ENCODE assay signal across 1 cellular context in the genomic region with DNA sequence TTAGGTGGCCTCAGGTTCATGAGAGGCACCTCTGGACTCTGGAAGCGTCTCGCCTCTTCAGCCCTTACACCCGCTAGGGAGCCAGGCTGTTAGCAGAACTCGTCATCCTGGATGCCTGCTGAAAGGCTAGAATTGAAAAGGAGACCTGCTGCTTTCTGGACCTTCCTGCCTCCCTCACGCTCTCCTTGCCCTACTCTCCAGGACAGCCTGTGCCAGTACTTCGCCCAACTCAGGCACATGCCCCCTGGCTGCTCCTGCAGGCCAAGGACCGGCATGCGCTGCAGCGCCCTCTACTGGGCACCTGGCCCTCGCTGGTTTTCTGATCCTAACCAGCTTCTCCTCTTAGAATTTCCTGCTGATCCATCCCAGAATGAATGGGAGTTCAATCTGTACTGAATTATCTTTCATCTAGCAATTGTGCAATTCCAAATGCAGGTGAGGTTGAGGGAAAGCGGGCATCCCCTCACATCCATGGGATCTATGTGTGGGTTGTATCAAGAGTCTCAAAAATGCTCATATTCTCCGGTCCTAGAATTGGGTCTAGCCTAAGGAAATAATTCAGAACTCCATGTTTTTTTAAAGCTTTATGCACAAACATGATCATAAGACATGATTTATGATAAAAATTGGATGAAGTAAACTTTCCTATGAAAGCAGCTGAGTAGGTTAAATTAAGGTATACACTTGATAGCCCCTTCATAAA.
TF ChIP-seq lines count a peak whose summit lies in the region.

No MANE protein-coding gene starts in this region.

TF ChIP-seq in K562, 482 proteins besides CTCF, POLR2A, EP300 and RAD21 (continued from another document):
- TF ChIP-seq KLF13 (tag; IDR thresholded peaks at IDR 0.05; ENCODE audit: borderline replicate concordance, low read depth) (no peak), KAT8 (IDR thresholded peaks at IDR 0.05; ENCODE audit: low read depth) (no peak), TBP (optimal IDR thresholded peaks at IDR 0.05; ENCODE audit: low read depth, low read length) (no peak), PPARD (CRISPR knock-in tag; IDR thresholded peaks at IDR 0.05) (no peak), MAFG (tag; conservative IDR thresholded peaks at IDR 0.05) (no peak), CAMTA2 (CRISPR knock-in tag; conservative IDR thresholded peaks at IDR 0.05) (no peak), SIN3A (IDR thresholded peaks at IDR 0.05; ENCODE audit: borderline replicate concordance in 2 of 2, control insufficient read depth in 1 of 2, low read depth in 2 of 2, low read length in 2 of 2) (no peak), DPF2 (IDR thresholded peaks at IDR 0.05) (0 out of 2 replicates have a peak, but pooled peaks have one; percentile 21), NFYB (IDR thresholded peaks at IDR 0.05; ENCODE audit: extremely low read depth, insufficient read length) (no peak), CBX3 (IDR thresholded peaks at IDR 0.05; ENCODE audit: borderline replicate concordance in 1 of 2, low read length in 2 of 2) (0 out of 3 replicates have a peak, but pooled peaks of 1 of the 2 experiments have one; percentile 29), ADNP (tag; IDR thresholded peaks at IDR 0.05) (no peak), SAP30 (IDR thresholded peaks at IDR 0.05; ENCODE audit: borderline replicate concordance, insufficient read depth, low read depth, low read length, poor library complexity, severe bottlenecking) (no peak), FOXJ3 (CRISPR knock-in tag; IDR thresholded peaks at IDR 0.05) (no peak), YY1 (IDR thresholded peaks at IDR 0.05; ENCODE audit: borderline replicate concordance in 1 of 3, control insufficient read depth in 1 of 3, extremely low read depth in 1 of 3, insufficient read depth in 3 of 3, insufficient read length in 1 of 3, insufficient replicate concordance in 2 of 3, low read depth in 1 of 3, low read length in 2 of 3) (peak in 1 of 3 experiments; percentile 37), ILK (tag; IDR thresholded peaks at IDR 0.05; ENCODE audit: borderline replicate concordance, low read depth) (no peak), HLTF (IDR thresholded peaks at IDR 0.05) (no peak), FOS (IDR thresholded peaks at IDR 0.05; ENCODE audit: extremely low read depth, insufficient read length) (no peak), SAFB2 (IDR thresholded peaks at IDR 0.05; ENCODE audit: borderline replicate concordance, low read depth, low read length, severe bottlenecking) (no peak), ZNF24 (IDR thresholded peaks at IDR 0.05) (no peak)
- TF ChIP-seq, protein P1, sequence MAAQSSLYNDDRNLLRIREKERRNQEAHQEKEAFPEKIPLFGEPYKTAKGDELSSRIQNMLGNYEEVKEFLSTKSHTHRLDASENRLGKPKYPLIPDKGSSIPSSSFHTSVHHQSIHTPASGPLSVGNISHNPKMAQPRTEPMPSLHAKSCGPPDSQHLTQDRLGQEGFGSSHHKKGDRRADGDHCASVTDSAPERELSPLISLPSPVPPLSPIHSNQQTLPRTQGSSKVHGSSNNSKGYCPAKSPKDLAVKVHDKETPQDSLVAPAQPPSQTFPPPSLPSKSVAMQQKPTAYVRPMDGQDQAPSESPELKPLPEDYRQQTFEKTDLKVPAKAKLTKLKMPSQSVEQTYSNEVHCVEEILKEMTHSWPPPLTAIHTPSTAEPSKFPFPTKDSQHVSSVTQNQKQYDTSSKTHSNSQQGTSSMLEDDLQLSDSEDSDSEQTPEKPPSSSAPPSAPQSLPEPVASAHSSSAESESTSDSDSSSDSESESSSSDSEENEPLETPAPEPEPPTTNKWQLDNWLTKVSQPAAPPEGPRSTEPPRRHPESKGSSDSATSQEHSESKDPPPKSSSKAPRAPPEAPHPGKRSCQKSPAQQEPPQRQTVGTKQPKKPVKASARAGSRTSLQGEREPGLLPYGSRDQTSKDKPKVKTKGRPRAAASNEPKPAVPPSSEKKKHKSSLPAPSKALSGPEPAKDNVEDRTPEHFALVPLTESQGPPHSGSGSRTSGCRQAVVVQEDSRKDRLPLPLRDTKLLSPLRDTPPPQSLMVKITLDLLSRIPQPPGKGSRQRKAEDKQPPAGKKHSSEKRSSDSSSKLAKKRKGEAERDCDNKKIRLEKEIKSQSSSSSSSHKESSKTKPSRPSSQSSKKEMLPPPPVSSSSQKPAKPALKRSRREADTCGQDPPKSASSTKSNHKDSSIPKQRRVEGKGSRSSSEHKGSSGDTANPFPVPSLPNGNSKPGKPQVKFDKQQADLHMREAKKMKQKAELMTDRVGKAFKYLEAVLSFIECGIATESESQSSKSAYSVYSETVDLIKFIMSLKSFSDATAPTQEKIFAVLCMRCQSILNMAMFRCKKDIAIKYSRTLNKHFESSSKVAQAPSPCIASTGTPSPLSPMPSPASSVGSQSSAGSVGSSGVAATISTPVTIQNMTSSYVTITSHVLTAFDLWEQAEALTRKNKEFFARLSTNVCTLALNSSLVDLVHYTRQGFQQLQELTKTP (IDR thresholded peaks at IDR 0.05; ENCODE audit: low read depth in 1 of 2, partially characterized antibody in 2 of 2), result peak in 1 of 2 experiments; percentile 38
- TF ChIP-seq, protein P2, sequence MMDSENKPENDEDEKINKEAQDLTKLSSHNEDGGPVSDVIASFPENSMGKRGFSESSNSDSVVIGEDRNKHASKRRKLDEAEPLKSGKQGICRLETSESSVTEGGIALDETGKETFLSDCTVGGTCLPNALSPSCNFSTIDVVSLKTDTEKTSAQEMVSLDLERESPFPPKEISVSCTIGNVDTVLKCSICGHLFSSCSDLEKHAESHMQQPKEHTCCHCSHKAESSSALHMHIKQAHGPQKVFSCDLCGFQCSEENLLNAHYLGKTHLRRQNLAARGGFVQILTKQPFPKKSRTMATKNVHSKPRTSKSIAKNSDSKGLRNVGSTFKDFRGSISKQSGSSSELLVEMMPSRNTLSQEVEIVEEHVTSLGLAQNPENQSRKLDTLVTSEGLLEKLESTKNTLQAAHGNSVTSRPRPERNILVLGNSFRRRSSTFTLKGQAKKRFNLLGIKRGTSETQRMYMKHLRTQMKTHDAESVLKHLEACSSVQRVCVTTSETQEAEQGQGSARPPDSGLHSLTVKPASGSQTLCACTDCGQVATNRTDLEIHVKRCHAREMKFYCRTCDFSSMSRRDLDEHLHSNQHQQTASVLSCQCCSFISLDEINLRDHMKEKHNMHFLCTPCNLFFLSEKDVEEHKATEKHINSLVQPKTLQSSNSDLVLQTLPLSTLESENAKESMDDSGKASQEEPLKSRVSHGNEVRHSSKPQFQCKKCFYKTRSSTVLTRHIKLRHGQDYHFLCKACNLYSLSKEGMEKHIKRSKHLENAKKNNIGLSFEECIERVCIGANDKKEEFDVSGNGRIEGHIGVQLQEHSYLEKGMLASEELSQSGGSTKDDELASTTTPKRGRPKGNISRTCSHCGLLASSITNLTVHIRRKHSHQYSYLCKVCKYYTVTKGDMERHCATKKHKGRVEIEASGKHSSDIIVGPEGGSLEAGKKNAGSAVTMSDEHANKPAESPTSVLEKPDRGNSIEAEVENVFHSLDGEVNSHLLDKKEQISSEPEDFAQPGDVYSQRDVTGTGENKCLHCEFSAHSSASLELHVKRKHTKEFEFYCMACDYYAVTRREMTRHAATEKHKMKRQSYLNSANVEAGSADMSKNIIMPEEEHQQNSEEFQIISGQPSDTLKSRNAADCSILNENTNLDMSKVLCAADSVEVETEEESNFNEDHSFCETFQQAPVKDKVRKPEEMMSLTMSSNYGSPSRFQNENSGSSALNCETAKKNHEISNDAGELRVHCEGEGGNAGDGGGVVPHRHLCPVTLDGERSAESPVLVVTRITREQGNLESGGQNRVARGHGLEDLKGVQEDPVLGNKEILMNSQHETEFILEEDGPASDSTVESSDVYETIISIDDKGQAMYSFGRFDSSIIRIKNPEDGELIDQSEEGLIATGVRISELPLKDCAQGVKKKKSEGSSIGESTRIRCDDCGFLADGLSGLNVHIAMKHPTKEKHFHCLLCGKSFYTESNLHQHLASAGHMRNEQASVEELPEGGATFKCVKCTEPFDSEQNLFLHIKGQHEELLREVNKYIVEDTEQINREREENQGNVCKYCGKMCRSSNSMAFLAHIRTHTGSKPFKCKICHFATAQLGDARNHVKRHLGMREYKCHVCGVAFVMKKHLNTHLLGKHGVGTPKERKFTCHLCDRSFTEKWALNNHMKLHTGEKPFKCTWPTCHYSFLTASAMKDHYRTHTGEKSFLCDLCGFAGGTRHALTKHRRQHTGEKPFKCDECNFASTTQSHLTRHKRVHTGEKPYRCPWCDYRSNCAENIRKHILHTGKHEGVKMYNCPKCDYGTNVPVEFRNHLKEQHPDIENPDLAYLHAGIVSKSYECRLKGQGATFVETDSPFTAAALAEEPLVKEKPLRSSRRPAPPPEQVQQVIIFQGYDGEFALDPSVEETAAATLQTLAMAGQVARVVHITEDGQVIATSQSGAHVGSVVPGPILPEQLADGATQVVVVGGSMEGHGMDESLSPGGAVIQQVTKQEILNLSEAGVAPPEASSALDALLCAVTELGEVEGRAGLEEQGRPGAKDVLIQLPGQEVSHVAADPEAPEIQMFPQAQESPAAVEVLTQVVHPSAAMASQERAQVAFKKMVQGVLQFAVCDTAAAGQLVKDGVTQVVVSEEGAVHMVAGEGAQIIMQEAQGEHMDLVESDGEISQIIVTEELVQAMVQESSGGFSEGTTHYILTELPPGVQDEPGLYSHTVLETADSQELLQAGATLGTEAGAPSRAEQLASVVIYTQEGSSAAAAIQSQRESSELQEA (IDR thresholded peaks at IDR 0.05; ENCODE audit: low read depth), result no peak
- TF ChIP-seq, protein P3, sequence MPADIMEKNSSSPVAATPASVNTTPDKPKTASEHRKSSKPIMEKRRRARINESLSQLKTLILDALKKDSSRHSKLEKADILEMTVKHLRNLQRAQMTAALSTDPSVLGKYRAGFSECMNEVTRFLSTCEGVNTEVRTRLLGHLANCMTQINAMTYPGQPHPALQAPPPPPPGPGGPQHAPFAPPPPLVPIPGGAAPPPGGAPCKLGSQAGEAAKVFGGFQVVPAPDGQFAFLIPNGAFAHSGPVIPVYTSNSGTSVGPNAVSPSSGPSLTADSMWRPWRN (IDR thresholded peaks at IDR 0.05; ENCODE audit: low read depth), result no peak
- TF ChIP-seq, protein P4, sequence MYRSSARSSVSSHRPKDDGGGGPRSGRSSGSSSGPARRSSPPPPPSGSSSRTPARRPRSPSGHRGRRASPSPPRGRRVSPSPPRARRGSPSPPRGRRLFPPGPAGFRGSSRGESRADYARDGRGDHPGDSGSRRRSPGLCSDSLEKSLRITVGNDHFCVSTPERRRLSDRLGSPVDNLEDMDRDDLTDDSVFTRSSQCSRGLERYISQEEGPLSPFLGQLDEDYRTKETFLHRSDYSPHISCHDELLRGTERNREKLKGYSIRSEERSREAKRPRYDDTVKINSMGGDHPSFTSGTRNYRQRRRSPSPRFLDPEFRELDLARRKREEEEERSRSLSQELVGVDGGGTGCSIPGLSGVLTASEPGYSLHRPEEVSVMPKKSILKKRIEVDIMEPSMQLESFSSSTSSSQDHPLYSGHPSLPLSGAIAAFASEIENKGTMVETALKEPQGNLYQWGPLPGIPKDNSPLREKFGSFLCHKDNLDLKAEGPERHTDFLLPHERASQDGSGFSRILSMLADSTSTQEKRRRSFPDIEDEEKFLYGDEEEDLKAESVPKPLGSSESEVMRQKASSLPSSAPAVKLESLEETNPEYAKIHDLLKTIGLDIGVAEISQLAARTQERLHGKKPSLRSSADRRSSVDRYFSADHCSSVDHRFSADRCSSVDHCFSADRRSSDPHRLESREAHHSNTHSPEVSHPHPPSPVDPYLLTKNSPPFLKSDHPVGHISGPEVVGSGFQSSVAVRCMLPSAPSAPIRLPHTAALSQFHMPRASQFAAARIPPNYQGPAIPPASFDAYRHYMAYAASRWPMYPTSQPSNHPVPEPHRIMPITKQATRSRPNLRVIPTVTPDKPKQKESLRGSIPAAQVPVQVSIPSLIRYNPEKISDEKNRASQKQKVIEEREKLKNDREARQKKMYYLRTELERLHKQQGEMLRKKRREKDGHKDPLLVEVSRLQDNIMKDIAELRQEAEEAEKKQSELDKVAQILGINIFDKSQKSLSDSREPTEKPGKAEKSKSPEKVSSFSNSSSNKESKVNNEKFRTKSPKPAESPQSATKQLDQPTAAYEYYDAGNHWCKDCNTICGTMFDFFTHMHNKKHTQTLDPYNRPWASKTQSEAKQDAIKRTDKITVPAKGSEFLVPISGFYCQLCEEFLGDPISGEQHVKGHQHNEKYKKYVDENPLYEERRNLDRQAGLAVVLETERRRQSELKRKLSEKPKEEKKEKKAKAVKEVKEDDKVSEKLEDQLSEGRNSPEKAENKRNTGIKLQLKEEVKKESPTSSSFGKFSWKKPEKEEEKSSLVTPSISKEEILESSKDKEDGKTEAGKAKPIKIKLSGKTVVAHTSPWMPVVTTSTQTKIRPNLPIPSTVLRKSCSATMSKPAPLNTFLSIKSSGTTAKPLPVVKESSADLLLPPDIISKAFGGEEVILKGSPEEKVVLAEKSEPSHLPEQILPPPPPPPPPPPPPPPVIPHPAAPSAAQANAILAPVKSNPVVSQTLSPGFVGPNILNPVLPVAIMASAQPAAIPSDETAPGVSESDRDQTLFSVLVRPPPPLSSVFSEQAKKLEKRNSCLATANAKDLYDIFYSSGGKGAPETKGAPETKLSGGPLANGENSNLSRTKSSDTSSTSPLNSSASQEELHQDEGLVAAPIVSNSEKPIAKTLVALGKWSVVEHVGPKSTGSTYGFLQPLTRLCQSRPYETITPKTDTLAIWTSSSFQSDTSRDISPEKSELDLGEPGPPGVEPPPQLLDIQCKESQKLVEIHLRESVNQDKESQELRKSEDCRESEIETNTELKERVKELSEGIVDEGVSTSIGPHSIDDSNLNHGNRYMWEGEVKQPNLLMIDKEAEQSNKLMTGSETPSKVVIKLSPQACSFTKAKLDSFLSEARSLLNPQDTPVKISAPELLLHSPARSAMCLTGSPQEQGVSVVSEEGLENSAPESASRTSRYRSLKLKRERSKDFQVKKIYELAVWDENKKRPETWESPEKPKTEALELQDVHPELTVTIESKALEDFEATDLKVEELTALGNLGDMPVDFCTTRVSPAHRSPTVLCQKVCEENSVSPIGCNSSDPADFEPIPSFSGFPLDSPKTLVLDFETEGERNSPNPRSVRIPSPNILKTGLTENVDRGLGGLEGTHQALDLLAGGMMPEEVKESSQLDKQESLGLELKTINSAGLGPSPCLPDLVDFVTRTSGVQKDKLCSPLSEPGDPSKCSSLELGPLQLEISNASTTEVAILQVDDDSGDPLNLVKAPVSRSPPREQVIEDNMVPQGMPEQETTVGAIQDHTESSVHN (IDR thresholded peaks at IDR 0.05; ENCODE audit: borderline replicate concordance in 1 of 2, low read depth in 1 of 2), result no peak
